Comparison of ENCODE assay signal across 9 cellular contexts in the genomic region with DNA sequence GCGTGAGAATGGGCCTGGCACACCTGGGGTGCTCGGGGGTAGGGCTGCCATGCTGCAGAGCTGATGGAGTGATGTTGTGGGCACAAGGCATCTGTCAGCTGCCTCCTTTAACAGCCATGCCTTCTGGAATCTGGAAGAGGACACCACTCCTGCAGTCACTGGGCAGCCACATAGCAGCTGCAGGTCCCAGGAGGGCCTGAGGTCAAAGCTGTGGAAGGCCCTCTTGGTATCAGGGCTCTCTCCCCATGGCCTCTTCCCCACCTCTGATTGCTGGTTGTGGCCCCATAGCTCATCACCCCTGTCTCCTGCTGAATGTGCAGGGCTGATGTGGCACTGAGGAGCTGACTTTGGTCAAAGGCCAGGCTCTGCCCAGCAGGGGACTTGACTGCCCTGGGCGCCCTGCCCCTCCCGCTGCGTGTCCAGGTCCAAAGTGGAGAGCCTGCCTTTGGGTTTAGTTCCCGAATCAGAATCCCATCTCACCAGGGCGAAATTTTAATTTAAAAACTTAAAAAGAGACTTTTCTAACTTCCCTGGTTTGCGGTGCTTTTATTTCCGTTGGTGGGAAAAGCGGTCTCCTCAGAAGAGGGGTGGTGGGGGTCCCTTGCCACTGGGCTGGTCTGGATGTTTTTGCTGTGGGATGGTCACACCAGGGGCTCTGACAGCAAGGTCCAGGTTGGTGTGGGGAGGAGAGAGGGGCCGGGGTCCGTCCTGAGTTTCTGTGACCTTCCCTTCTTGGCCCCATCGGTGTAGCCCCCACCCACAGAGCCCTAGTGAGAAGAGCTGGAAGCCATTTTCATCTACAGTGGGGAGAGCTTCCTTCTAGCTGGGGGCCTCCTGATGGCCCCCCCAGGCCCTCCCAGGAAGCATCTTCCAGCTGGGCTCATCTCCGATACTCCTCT. TPM values are rescaled to one million over a fixed set of nuclear protein-coding genes. Genes with fewer than 3 reads are reported as not detected.
DNase-seq lines count a peak whose midpoint lies in the region; ATAC-seq and TF ChIP-seq lines count a peak whose summit lies in the region.
"Had no signal": no experiment of that assay in that cellular context is flagged by ENCODE, and none has a peak within 500 bp of the region (broad histone marks: within the 10 kb centered on the region; RNA-seq: fewer than 3 reads in every experiment).

No MANE protein-coding gene starts in this region.

- H3K4me1 ChIP-seq in prostate gland (replicated peaks) (peaks cover 30% of the 10 kb centered on the region), tibial artery (peaks cover 0 to 70% (median 46%) of the 10 kb centered on the region in 4 donors)

- no peaks in the 10 kb centered on the region for H3K27me3 ChIP-seq in prostate gland (replicated peaks; ENCODE audit: insufficient read depth)
- H3K27me3 ChIP-seq in tibial artery: no peaks in the 10 kb centered on the region
- H3K27me3 ChIP-seq: cardiac muscle cell had no signal

- peaks cover 5% of the 10 kb centered on the region for H3K27me3 Mint-ChIP-seq in activated naive CD8-positive, alpha-beta T cell treated with anti-CD3 and anti-CD28 coated beads for 36 hours
- H3K27me3 Mint-ChIP-seq in Calu3 (ENCODE audit: unreplicated experiment): no peaks in the 10 kb centered on the region

- H3K4me1 Mint-ChIP-seq in activated naive CD8-positive, alpha-beta T cell treated with anti-CD3 and anti-CD28 coated beads for 36 hours: peaks cover 57% of the 10 kb centered on the region
- peaks cover 9% of the 10 kb centered on the region for H3K4me1 Mint-ChIP-seq in Calu3 (ENCODE audit: low read depth, unreplicated experiment)

- peak overlapping the region; percentile 87 for H3K4me3 Mint-ChIP-seq in activated naive CD8-positive, alpha-beta T cell treated with anti-CD3 and anti-CD28 coated beads for 36 hours
- no peak overlapping the region for H3K4me3 Mint-ChIP-seq in Calu3 (ENCODE audit: low read depth, unreplicated experiment)

- H3K36me3 Mint-ChIP-seq in activated naive CD8-positive, alpha-beta T cell treated with anti-CD3 and anti-CD28 coated beads for 36 hours: peaks cover 52% of the 10 kb centered on the region
- peaks cover 73% of the 10 kb centered on the region for H3K36me3 Mint-ChIP-seq in Calu3 (ENCODE audit: insufficient read depth, unreplicated experiment)

- ATAC-seq in GM18505 (IDR thresholded peaks at IDR 0.05; ENCODE audit: unreplicated experiment): peak; percentile 0
- ATAC-seq in HG02885 (IDR thresholded peaks at IDR 0.05; ENCODE audit: poor library complexity, unreplicated experiment): peak; percentile 4
- no peak for ATAC-seq in GM21390 (IDR thresholded peaks at IDR 0.05; ENCODE audit: unreplicated experiment)

- no TSS peak for BruUV-seq in Calu3 (replicated peaks; lab: Mats Ljungman, UMichigan)

- H3K27ac ChIP-seq in prostate gland (peak overlapping the region; percentile 73), tibial artery (no peak overlapping the region)

- peak; percentile 54 for DNase-seq in activated naive CD8-positive, alpha-beta T cell treated with anti-CD3 and anti-CD28 coated beads for 36 hours
- DNase-seq in prostate gland (ENCODE audit: low spot score): no peak
- no peak for DNase-seq in T-helper 9 cell
- no peak for DNase-seq in tibial artery
- no peak for DNase-seq in Calu3

- 87% methylated on average over 14 of the region's 14 CpGs for WGBS in prostate gland

- intact Hi-C loops in prostate gland (cut with DNase I): loop anchor here (10.0 kb wide), 1 partner anchor 256 kb away; no protein-coding TSS in a partner anchor
- intact Hi-C loops in tibial artery (cut with DNase I; ENCODE audit: low total_unique reads): loop anchor here (10.0 kb wide), 1 partner anchor 366 kb away; the partner anchor contains the start of gene MRPL38
- intact Hi-C loops in Calu3 (cut with micrococcal nuclease; ENCODE audit: unreplicated experiment): no loop called here

- CTCF ChIA-PET in Calu3 (lab: Charles Lee): interaction anchor here (1.0 kb wide), 1 partner anchor 9 kb away, joined by 3 read pairs; no protein-coding TSS in a partner anchor

- no peaks in the 10 kb centered on the region for H3K9me3 Mint-ChIP-seq in activated naive CD8-positive, alpha-beta T cell treated with anti-CD3 and anti-CD28 coated beads for 36 hours
- no peaks in the 10 kb centered on the region for H3K9me3 Mint-ChIP-seq in Calu3 (ENCODE audit: low read depth, unreplicated experiment)

- peak overlapping the region; percentile 100 for H3K27ac Mint-ChIP-seq in activated naive CD8-positive, alpha-beta T cell treated with anti-CD3 and anti-CD28 coated beads for 36 hours
- H3K27ac Mint-ChIP-seq in Calu3 (ENCODE audit: unreplicated experiment): no peak overlapping the region

- no peaks in the 10 kb centered on the region for H3K9me3 ChIP-seq in prostate gland
- no peaks in the 10 kb centered on the region for H3K9me3 ChIP-seq in tibial artery

- H3K4me3 ChIP-seq in prostate gland: peak overlapping the region in 1 of 2 donors; percentile 36
- no peak overlapping the region for H3K4me3 ChIP-seq in tibial artery
- H3K4me3 ChIP-seq: cardiac muscle cell had no signal

- H3K36me3 ChIP-seq in prostate gland: no peaks in the 10 kb centered on the region
- H3K36me3 ChIP-seq in tibial artery: peaks cover 0 to 28% (median 24%) of the 10 kb centered on the region in 3 donors

- TF ChIP-seq POLR2A in GM18505 (IDR thresholded peaks at IDR 0.05; ENCODE audit: borderline replicate concordance, extremely low read depth, insufficient read depth, insufficient read length) (peak; percentile 67), prostate gland (IDR thresholded peaks at IDR 0.05) (no peak)

- no peak for TF ChIP-seq CTCF in prostate gland (IDR thresholded peaks at IDR 0.05)
- no peak for TF ChIP-seq CTCF in tibial artery (IDR thresholded peaks at IDR 0.05)
- no peak for TF ChIP-seq CTCF in Calu3 (IDR thresholded peaks at IDR 0.05; ENCODE audit: unreplicated experiment)

RNA-seq across cellular contexts. Expression of gene UBALD2, which starts 5.9 kb away (rescaled TPM):
- 100 to 1,000 TPM; 262 to 268 TPM for total RNA-seq in activated naive CD8-positive, alpha-beta T cell treated with anti-CD3 and anti-CD28 coated beads for 36 hours
- total RNA-seq in prostate gland (10 to 100 TPM; 19.4 to 19.7 TPM), Calu3 (2022) (74.3 and 87.9 TPM in 2 replicates)

RNA-seq across cellular contexts. Expression of gene RNF157, which starts 30.7 kb away (rescaled TPM):
- total RNA-seq in activated naive CD8-positive, alpha-beta T cell treated with anti-CD3 and anti-CD28 coated beads for 36 hours: 10 to 100 TPM; 30.4 to 34.7 TPM
- total RNA-seq in prostate gland (10 to 100 TPM in 1 of 2 donors, 1 to 10 TPM in 1; 1.6 to 47.5 TPM), Calu3 (2022) (15.3 and 17.6 TPM in 2 replicates)

RNA-seq across cellular contexts. Expression of gene QRICH2, which starts 37.1 kb away (rescaled TPM):
- 1 to 10 TPM in 1 of 2 experiments, under 1 TPM in 1; 0.87 to 1.6 TPM for total RNA-seq in activated naive CD8-positive, alpha-beta T cell treated with anti-CD3 and anti-CD28 coated beads for 36 hours
- 1 to 10 TPM; 3.1 to 9.8 TPM for total RNA-seq in prostate gland
- 3.0 and 3.9 TPM in 2 replicates for total RNA-seq in Calu3 (2022)

Comparison
In these comparisons a context has a peak if more than half of its experiments do, and no peak if none do; other contexts are left out.
1. H3K27ac ChIP-seq: peak in prostate gland (2 of 2); none in tibial artery (0 of 2).